Comparison of ENCODE assay signal across 1 cellular context in the genomic region with DNA sequence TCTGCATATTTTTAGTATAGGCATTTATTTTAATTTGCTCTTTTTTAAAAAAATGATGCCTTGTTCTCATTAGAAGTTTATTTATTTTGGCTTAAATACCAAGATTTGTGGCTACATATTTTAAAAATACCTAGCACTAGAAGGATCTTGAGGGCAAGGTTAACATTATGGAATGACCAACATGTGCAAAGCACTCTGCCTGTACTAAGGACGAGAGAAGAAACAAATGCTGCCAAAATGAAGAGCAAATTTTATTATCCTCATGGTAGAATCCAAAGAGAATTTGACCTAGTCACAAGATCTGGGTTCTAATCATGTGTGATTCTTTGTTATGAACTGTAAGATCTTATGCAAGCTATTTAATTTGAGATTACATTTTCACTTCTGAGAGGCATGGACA.
TF ChIP-seq lines count a peak whose summit lies in the region.

No MANE protein-coding gene starts in this region.

TF ChIP-seq in SK-N-SH treated with all-trans-retinoic acid at 6 μM for 48 hours, 23 proteins besides CTCF, POLR2A, EP300 and RAD21 (continued from another document):
- no peak for TF ChIP-seq TOX (CRISPR knock-in tag; IDR thresholded peaks at IDR 0.05; ENCODE audit: borderline replicate concordance)
- TF ChIP-seq TCF4 (CRISPR knock-in tag; IDR thresholded peaks at IDR 0.05; ENCODE audit: borderline replicate concordance) = no peak
- TF ChIP-seq ISL1 (CRISPR knock-in tag; IDR thresholded peaks at IDR 0.05) = no peak
- TF ChIP-seq, protein P1, sequence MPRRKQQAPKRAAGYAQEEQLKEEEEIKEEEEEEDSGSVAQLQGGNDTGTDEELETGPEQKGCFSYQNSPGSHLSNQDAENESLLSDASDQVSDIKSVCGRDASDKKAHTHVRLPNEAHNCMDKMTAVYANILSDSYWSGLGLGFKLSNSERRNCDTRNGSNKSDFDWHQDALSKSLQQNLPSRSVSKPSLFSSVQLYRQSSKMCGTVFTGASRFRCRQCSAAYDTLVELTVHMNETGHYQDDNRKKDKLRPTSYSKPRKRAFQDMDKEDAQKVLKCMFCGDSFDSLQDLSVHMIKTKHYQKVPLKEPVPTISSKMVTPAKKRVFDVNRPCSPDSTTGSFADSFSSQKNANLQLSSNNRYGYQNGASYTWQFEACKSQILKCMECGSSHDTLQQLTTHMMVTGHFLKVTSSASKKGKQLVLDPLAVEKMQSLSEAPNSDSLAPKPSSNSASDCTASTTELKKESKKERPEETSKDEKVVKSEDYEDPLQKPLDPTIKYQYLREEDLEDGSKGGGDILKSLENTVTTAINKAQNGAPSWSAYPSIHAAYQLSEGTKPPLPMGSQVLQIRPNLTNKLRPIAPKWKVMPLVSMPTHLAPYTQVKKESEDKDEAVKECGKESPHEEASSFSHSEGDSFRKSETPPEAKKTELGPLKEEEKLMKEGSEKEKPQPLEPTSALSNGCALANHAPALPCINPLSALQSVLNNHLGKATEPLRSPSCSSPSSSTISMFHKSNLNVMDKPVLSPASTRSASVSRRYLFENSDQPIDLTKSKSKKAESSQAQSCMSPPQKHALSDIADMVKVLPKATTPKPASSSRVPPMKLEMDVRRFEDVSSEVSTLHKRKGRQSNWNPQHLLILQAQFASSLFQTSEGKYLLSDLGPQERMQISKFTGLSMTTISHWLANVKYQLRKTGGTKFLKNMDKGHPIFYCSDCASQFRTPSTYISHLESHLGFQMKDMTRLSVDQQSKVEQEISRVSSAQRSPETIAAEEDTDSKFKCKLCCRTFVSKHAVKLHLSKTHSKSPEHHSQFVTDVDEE (CRISPR knock-in tag; IDR thresholded peaks at IDR 0.05) = no peak
- TF ChIP-seq ZFP30 (CRISPR knock-in tag; IDR thresholded peaks at IDR 0.05) = no peak
